Comparison of ENCODE assay signal across 8 cellular contexts in genomic region chr4:54228064-54228527, GRCh38. TPM values are rescaled to one million over a fixed set of nuclear protein-coding genes. Genes with fewer than 3 reads are reported as not detected.
DNase-seq lines count a peak whose midpoint lies in the region; ATAC-seq and TF ChIP-seq lines count a peak whose summit lies in the region.

No MANE protein-coding gene starts in this region.

- no peaks in the 10 kb centered on the region for H3K9me3 Mint-ChIP-seq in activated CD8-positive, alpha-beta memory T cell treated with anti-CD3 and anti-CD28 coated beads, Interleukin-2, amount 10 ng/mL, durations not matched to agents 7 days and 5 days (ENCODE audit: low read depth)
- H3K9me3 Mint-ChIP-seq in neural progenitor cell, result peaks cover 4% of the 10 kb centered on the region

- H3K4me3 ChIP-seq in Loucy (ENCODE audit: low read length, poor library complexity, severe bottlenecking) (no peak overlapping the region), foreskin fibroblast (ENCODE audit: low read depth in 1 of 2, low read length in 2 of 2) (peak overlapping the region; percentile 82 to 93), neural progenitor cell (peak overlapping the region; percentile 57)

- no peak for ATAC-seq in activated CD8-positive, alpha-beta memory T cell treated with anti-CD3 and anti-CD28 coated beads, Interleukin-2, amount 10 ng/mL, durations not matched to agents 7 days and 5 days

- no peaks in the 10 kb centered on the region for H3K9me2 ChIP-seq in Loucy (replicated peaks; ENCODE audit: low read depth, low read length)

- CTCF ChIA-PET in GM10248 (lab: Yijun Ruan, JAX), result interaction anchor here (0.7 to 1.7 kb wide), 4 partner anchors 296 to 319 kb away, joined by 4 to 7 read pairs (median 6); no protein-coding TSS in a partner anchor
- CTCF ChIA-PET in activated CD8-positive, alpha-beta memory T cell treated with anti-CD3 and anti-CD28 coated beads, Interleukin-2, amount 10 ng/mL, durations not matched to agents 7 days and 5 days (lab: Charles Lee), result interaction anchor here (0.9 to 1.6 kb wide), 3 partner anchors 298 to 323 kb away, joined by 3 to 4 read pairs (median 3); no protein-coding TSS in a partner anchor

- H3K4me2 ChIP-seq in Loucy (ENCODE audit: low read depth, low read length, poor library complexity, severe bottlenecking) (no peak overlapping the region), neural progenitor cell (peak overlapping the region; percentile 83)

- peak; percentile 73 for DNase-seq in GM10248 (ENCODE audit: extremely low spot score)
- peak; percentile 48 for DNase-seq in activated CD8-positive, alpha-beta memory T cell treated with anti-CD3 and anti-CD28 coated beads, Interleukin-2, amount 10 ng/mL, durations not matched to agents 7 days and 5 days
- peak; percentile 88 to 96 for DNase-seq in foreskin fibroblast
- peak; percentile 92 for DNase-seq in neural progenitor cell (ENCODE audit: low spot score)
- DNase-seq in activated gamma-delta T cell (lab: John Stamatoyannopoulos, UW), result no peak
- no peak for DNase-seq in activated gamma-delta T cell treated with Interleukin-2 at 50 U/mL for 16 hours

- H3F3A ChIP-seq in Loucy (ENCODE audit: low read depth) (no peaks in the 10 kb centered on the region), neural progenitor cell (ENCODE audit: low read depth) (peaks cover 14% of the 10 kb centered on the region)

- H3K79me2 ChIP-seq in Loucy (ENCODE audit: insufficient read depth, low read length) (no peaks in the 10 kb centered on the region), neural progenitor cell (ENCODE audit: low read depth) (no peaks in the 10 kb centered on the region)

- peak overlapping the region; percentile 61 for H3K27ac Mint-ChIP-seq in activated CD8-positive, alpha-beta memory T cell treated with anti-CD3 and anti-CD28 coated beads, Interleukin-2, amount 10 ng/mL, durations not matched to agents 7 days and 5 days
- H3K27ac Mint-ChIP-seq in neural progenitor cell, result no peak overlapping the region

- H3K27me3 Mint-ChIP-seq in activated CD8-positive, alpha-beta memory T cell treated with anti-CD3 and anti-CD28 coated beads, Interleukin-2, amount 10 ng/mL, durations not matched to agents 7 days and 5 days, result peaks cover 92% of the 10 kb centered on the region
- peaks cover 76% of the 10 kb centered on the region for H3K27me3 Mint-ChIP-seq in neural progenitor cell (ENCODE audit: insufficient read depth, low read depth)

- peaks cover 31% of the 10 kb centered on the region for H3K4me1 Mint-ChIP-seq in activated CD8-positive, alpha-beta memory T cell treated with anti-CD3 and anti-CD28 coated beads, Interleukin-2, amount 10 ng/mL, durations not matched to agents 7 days and 5 days
- H3K4me1 Mint-ChIP-seq in neural progenitor cell, result peaks cover 33% of the 10 kb centered on the region

- TF ChIP-seq CTCF in 22Rv1 (IDR thresholded peaks at IDR 0.05) (peak; percentile 77), GM10248 (IDR thresholded peaks at IDR 0.05; ENCODE audit: control extremely low read depth, extremely low read depth, low read depth, missing control alignments) (peak; percentile 77), Loucy (conservative IDR thresholded peaks at IDR 0.05; ENCODE audit: low read length) (peak; percentile 42), foreskin fibroblast (IDR thresholded peaks at IDR 0.05; ENCODE audit: low read depth, low read length) (peak; percentile 92), neural progenitor cell (IDR thresholded peaks at IDR 0.05) (peak; percentile 84)

- no peaks in the 10 kb centered on the region for H3K36me3 Mint-ChIP-seq in activated CD8-positive, alpha-beta memory T cell treated with anti-CD3 and anti-CD28 coated beads, Interleukin-2, amount 10 ng/mL, durations not matched to agents 7 days and 5 days
- no peaks in the 10 kb centered on the region for H3K36me3 Mint-ChIP-seq in neural progenitor cell

- no peak overlapping the region for H3K27ac ChIP-seq in 22Rv1
- no peak overlapping the region for H3K27ac ChIP-seq in neural progenitor cell

- no peaks in the 10 kb centered on the region for H3K27me3 ChIP-seq in Loucy (ENCODE audit: insufficient read depth, low read length, poor library complexity, severe bottlenecking)
- peaks cover 97% of the 10 kb centered on the region for H3K27me3 ChIP-seq in neural progenitor cell

- H3K9me3 ChIP-seq in Loucy (ENCODE audit: insufficient read depth, low read depth, low read length) (no peaks in the 10 kb centered on the region), neural progenitor cell (ENCODE audit: low read depth) (no peaks in the 10 kb centered on the region)

- no peaks in the 10 kb centered on the region for H3K4me1 ChIP-seq in Loucy (ENCODE audit: insufficient read depth, low read length, poor library complexity, severe bottlenecking)
- peaks cover 27% of the 10 kb centered on the region for H3K4me1 ChIP-seq in neural progenitor cell

- POLR2A ChIA-PET in GM10248 (lab: Yijun Ruan, JAX), result no interaction called here

- H3K9ac ChIP-seq in Loucy (ENCODE audit: low read depth, low read length, poor library complexity, severe bottlenecking) (no peak overlapping the region), neural progenitor cell (no peak overlapping the region)

- peak overlapping the region; percentile 27 for H3K4me3 Mint-ChIP-seq in activated CD8-positive, alpha-beta memory T cell treated with anti-CD3 and anti-CD28 coated beads, Interleukin-2, amount 10 ng/mL, durations not matched to agents 7 days and 5 days
- peak overlapping the region; percentile 90 for H3K4me3 Mint-ChIP-seq in neural progenitor cell

- H4K20me1 ChIP-seq in Loucy (ENCODE audit: insufficient read depth, low read length, poor library complexity, severe bottlenecking), result no peaks in the 10 kb centered on the region
- peaks cover 3% of the 10 kb centered on the region for H4K20me1 ChIP-seq in neural progenitor cell (ENCODE audit: low read depth)

- H3K36me3 ChIP-seq in Loucy (ENCODE audit: insufficient read depth, low read length) (no peaks in the 10 kb centered on the region), neural progenitor cell (no peaks in the 10 kb centered on the region)

- no peak overlapping the region for H2AFZ ChIP-seq in Loucy (ENCODE audit: low read length)
- H2AFZ ChIP-seq in neural progenitor cell (replicated peaks), result peak overlapping the region; percentile 83

RNA-seq across cellular contexts. Expression of gene PDGFRA, which starts 1.0 kb away (rescaled TPM):
- not detected for total RNA-seq in activated CD8-positive, alpha-beta memory T cell treated with anti-CD3 and anti-CD28 coated beads, Interleukin-2, amount 10 ng/mL, durations not matched to agents 7 days and 5 days
- total RNA-seq in neural progenitor cell (ENCODE audit: low replicate concordance), result 1.8 and 2.1 TPM in 2 replicates

Comparison
In these comparisons a context has a peak if more than half of its experiments do, and no peak if none do; other contexts are left out.
1. CTCF ChIP-seq: peak in every context shown above with its lines; median percentile 92 in foreskin fibroblast; 84 in neural progenitor cell; 77 in 22Rv1; 77 in GM10248; 42 in Loucy.
2. DNase-seq: peak in GM10248 (single experiment), activated CD8-positive, alpha-beta memory T cell treated with anti-CD3 and anti-CD28 coated beads, Interleukin-2, amount 10 ng/mL, durations not matched to agents 7 days and 5 days (single experiment), foreskin fibroblast (2 of 2) and neural progenitor cell (single experiment); none in activated gamma-delta T cell (single experiment) and activated gamma-delta T cell treated with Interleukin-2 at 50 U/mL for 16 hours (single experiment).